ENCODE assay signal across 10 cellular contexts in the genomic region with DNA sequence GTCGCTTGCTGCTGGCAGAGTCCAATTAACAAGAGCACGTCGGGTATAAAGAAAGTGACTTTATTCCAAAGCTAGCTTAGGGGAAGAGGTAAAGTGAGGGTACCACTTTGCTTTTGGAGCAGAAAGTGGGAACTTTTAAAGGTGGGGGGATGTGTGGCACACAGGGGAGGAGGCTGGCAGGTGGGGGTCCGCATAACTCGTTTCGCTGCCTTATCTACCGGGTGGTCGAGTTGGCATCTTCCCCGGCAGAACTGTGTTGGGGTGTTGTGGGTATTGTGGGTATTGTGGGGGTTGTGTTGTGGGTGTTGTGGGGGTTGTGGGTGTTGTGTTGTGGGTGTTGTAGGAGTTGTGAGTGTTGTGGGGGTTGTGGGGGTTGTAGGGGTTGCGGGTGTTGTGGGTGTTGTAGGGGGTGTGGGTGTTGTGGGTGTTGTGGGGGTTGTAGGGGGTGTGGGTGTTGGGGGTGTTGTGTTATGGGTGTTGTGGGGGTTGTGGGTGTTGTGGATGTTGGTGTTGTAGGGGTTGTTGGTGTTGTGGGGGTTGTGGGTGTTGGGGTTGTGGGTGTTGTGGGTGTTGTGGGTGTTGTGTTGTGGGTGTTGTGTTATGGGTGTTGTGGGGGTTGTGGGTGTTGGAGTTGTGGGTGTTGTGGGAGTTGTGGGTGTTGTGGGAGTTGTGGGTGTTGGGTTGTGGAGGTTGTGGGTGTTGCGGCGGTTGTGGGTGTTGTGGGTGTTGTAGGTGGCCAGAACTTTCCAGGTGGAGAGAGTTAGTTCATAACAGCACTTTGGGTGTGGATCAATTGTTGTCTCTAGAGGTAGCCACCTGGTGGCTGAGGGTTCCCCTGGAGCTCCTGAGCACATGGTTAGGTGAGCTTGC. TPM values are rescaled to one million over a fixed set of nuclear protein-coding genes. Genes with fewer than 3 reads are reported as not detected.
A peak's percentile ranks its signal among the peaks of the same experiment; 100 is the strongest.
DNase-seq lines count a peak whose midpoint lies in the region; ATAC-seq, FAIRE-seq and TF ChIP-seq lines count a peak whose summit lies in the region.
"Had no signal": no experiment of that assay in that cellular context is flagged by ENCODE, and none has a peak within 500 bp of the region (broad histone marks: within the 10 kb centered on the region; RNA-seq: fewer than 3 reads in every experiment).

No MANE protein-coding gene starts in this region.

- peak overlapping the region; percentile 70 for H2AFZ ChIP-seq in K562 (ENCODE audit: low read depth, low read length)

- in situ Hi-C loops in K562 (cut with MboI) (no loop called here), gastrocnemius medialis (cut with MboI; ENCODE audit: low sequenced_read_pairs in 4 of 4) (no loop called here)

- H3K27ac ChIP-seq in Peyer's patch (no peak overlapping the region), K562 (ENCODE audit: extremely low read depth, low read depth, low read length) (peak overlapping the region; percentile 81), gastrocnemius medialis (peak overlapping the region; percentile 56 to 76 (median 66))
- H3K27ac ChIP-seq: ovary had no signal

- ATAC-seq in K562: peak; percentile 27
- ATAC-seq in gastrocnemius medialis: no peak
- ATAC-seq in GM18868 (IDR thresholded peaks at IDR 0.05; ENCODE audit: unreplicated experiment): no peak

- FAIRE-seq in K562 (lab: Jason Lieb, UNC) (no peak), HTR-8/SVneo (lab: Jason Lieb, UNC) (no peak)
- FAIRE-seq: frontal cortex had no signal

- no peak for TF ChIP-seq RAD21 in K562 (CRISPR knock-in tag; conservative IDR thresholded peaks at IDR 0.05 in 1 of 2, IDR thresholded peaks at IDR 0.05 in 1 of 2)

- DNase-seq in Peyer's patch: peak in 1 of 3 donors; percentile 50
- DNase-seq in K562 (ENCODE audit: extremely low read depth in 1 of 4, low spot score in 3 of 4): peak; percentile 53 to 68 (median 60)
- DNase-seq in gastrocnemius medialis: no peak
- DNase-seq in SHP77 treated with DMSO at 0.1 percent for 48 hours (lab: John Stamatoyannopoulos, UW): no peak
- no peak for DNase-seq in HTR-8/SVneo (ENCODE audit: insufficient read length, low spot score)
- no peak for DNase-seq in NCI-H446 treated with DMSO at 0.1 percent for 48 hours (lab: John Stamatoyannopoulos, UW)

- H3K36me3 ChIP-seq in Peyer's patch (no peaks in the 10 kb centered on the region), K562 (ENCODE audit: control insufficient read depth, insufficient read depth, low read length) (peaks cover 2% of the 10 kb centered on the region; the same call in 2 of the 3 replicates), gastrocnemius medialis (no peaks in the 10 kb centered on the region)
- H3K36me3 ChIP-seq: ovary had no signal

- H4K20me1 ChIP-seq in K562 (replicated peaks; ENCODE audit: control insufficient read depth, insufficient read depth, low read length): no peaks in the 10 kb centered on the region

- no peak for TF ChIP-seq POLR2A in Peyer's patch (IDR thresholded peaks at IDR 0.05)
- no peak for TF ChIP-seq POLR2A in K562 (conservative IDR thresholded peaks at IDR 0.05)
- no peak for TF ChIP-seq POLR2A in gastrocnemius medialis (IDR thresholded peaks at IDR 0.05)

- CTCF ChIA-PET in K562 (lab: Yijun Ruan, JAX; ENCODE audit: low intra/inter-chr PET ratio): interaction anchor here (0.6 kb wide), 1 partner anchor 33 kb away, joined by 5 read pairs; no protein-coding TSS in a partner anchor

- H3K9me1 ChIP-seq in K562 (ENCODE audit: control insufficient read depth, insufficient read depth, low read length): peaks cover 5% of the 10 kb centered on the region

- H3K4me2 ChIP-seq in K562 (ENCODE audit: insufficient read depth, low read length): peak overlapping the region; percentile 89

- H3K9ac ChIP-seq in K562 (ENCODE audit: insufficient read depth in 1 of 2, low read depth in 2 of 2, low read length in 2 of 2): peak overlapping the region; percentile 76 to 92

- POLR2A ChIA-PET in K562 (lab: Yijun Ruan, JAX): interaction anchor here (0.8 to 1.0 kb wide), 3 partner anchors 22 to 49 kb away, joined by 3 read pairs; no protein-coding TSS in a partner anchor

- H3K27me3 ChIP-seq in Peyer's patch (no peaks in the 10 kb centered on the region), K562 (ENCODE audit: control insufficient read depth in 2 of 2, insufficient read depth in 2 of 2, low read length in 2 of 2) (no peaks in the 10 kb centered on the region), gastrocnemius medialis (no peaks in the 10 kb centered on the region)
- H3K27me3 ChIP-seq: ovary had no signal

- TF ChIP-seq CTCF in GM12873 (IDR thresholded peaks at IDR 0.05; ENCODE audit: insufficient read depth, low read depth, low read length, missing control alignments) (peak; percentile 57), Peyer's patch (IDR thresholded peaks at IDR 0.05) (peak in 4 of 6 experiments; percentile 19 to 38 (median 32)), K562 (IDR thresholded peaks at IDR 0.05 in 2 of 3, conservative IDR thresholded peaks at IDR 0.05 in 1 of 3; ENCODE audit: insufficient read depth in 2 of 3, low read depth in 1 of 3, low read length in 3 of 3) (peak; percentile 38 to 40 (median 40); a peak in 4 of 6 replicates), gastrocnemius medialis (IDR thresholded peaks at IDR 0.05 in 4 of 5, conservative IDR thresholded peaks at IDR 0.05 in 1 of 5) (no peak)

- H3K4me1 ChIP-seq in Peyer's patch (peaks cover 0 to 29% (median 7%) of the 10 kb centered on the region in 4 donors), K562 (replicated peaks in 1 of 2; ENCODE audit: control insufficient read depth in 2 of 2, insufficient read depth in 2 of 2, low read length in 2 of 2) (peaks cover 40 to 49% of the 10 kb centered on the region in 2 experiments), gastrocnemius medialis (peaks cover 63 to 70% of the 10 kb centered on the region in 2 donors)

- no peaks in the 10 kb centered on the region for H3K9me3 ChIP-seq in Peyer's patch
- peaks cover 6% of the 10 kb centered on the region for H3K9me3 ChIP-seq in K562 (replicated peaks; ENCODE audit: control insufficient read depth, insufficient read depth, low read depth, low read length)
- no peaks in the 10 kb centered on the region for H3K9me3 ChIP-seq in gastrocnemius medialis
- H3K9me3 ChIP-seq: ovary had no signal

- H3K4me3 ChIP-seq in Peyer's patch (peak overlapping the region in 1 of 4 donors; percentile 41), K562 (peak overlapping the region; percentile 42), gastrocnemius medialis (peak overlapping the region in 1 of 4 donors; percentile 40)
- H3K4me3 ChIP-seq: ovary had no signal

- WGBS in K562 (ENCODE audit: insufficient coverage, low coverage, missing lambda C conversion rate): 67% methylated on average over 11 of the region's 12 CpGs

- peaks cover 89% of the 10 kb centered on the region for H3K79me2 ChIP-seq in K562 (ENCODE audit: control insufficient read depth, insufficient read depth, low read length)

- TF ChIP-seq EP300 in K562 (IDR thresholded peaks at IDR 0.05; ENCODE audit: low read length): no peak

- BruUV-seq in K562 (replicated peaks; lab: Mats Ljungman, UMichigan): no TSS peak

- intact Hi-C loops in K562 (cut with micrococcal nuclease) (no loop called here), gastrocnemius medialis (cut with DNase I; ENCODE audit: low total_unique reads) (no loop called here)

TF ChIP-seq in K562, 482 proteins besides CTCF, POLR2A, EP300 and RAD21 (continues in another document):
- TF ChIP-seq GATA2 (CRISPR knock-in tag; IDR thresholded peaks at IDR 0.05) (peak; percentile 13; the same call in 1 of the 2 replicates), HDGF (IDR thresholded peaks at IDR 0.05) (0 out of 2 replicates have a peak, but pooled peaks have one; percentile 21), SETDB1 (IDR thresholded peaks at IDR 0.05; ENCODE audit: low read length) (no peak), NR2C1 (IDR thresholded peaks at IDR 0.05) (no peak), NR2C1 (tag; IDR thresholded peaks at IDR 0.05) (no peak), ZNF174 (CRISPR knock-in tag; IDR thresholded peaks at IDR 0.05) (no peak), ZNF23 (CRISPR knock-in tag; IDR thresholded peaks at IDR 0.05) (no peak), THRA (IDR thresholded peaks at IDR 0.05) (no peak), PCBP2 (IDR thresholded peaks at IDR 0.05; ENCODE audit: low read depth, low read length, poor library complexity, severe bottlenecking) (no peak), L3MBTL2 (IDR thresholded peaks at IDR 0.05) (peak; percentile 47; the same call in 1 of the 2 replicates), ZNF583 (CRISPR knock-in tag; IDR thresholded peaks at IDR 0.05) (no peak)

RNA-seq across cellular contexts. Expression of gene AGPAT3, which starts 52.7 kb away (rescaled TPM):
- 100 to 1,000 TPM in 3 of 4 donors, 10 to 100 TPM in 1; 63.5 to 225 (median 161) TPM for total RNA-seq in Peyer's patch
- total RNA-seq in K562 (2011; cell fraction: chromatin; rRNA removed; ENCODE audit: low replicate concordance): 91.3 and 152 TPM in 2 replicates
- 92.9 and 103 TPM in 2 replicates for total RNA-seq in K562 (2011; cell fraction: nucleolus; rRNA removed)
- 104 and 106 TPM in 2 replicates for total RNA-seq in K562 (2011; cell fraction: nucleoplasm; rRNA removed)
- 41.3 and 50.4 TPM in 2 replicates for total RNA-seq in K562 (2014; rRNA removed)
- 27.3 and 28.6 TPM in 2 replicates for total RNA-seq in K562 (2014; rRNA removed; fragmentation: Illumina TruSeq; extraction: Trizol)
- total RNA-seq in K562 (2015; rRNA removed; fragmentation: Illumina TruSeq; extraction: Trizol): 33.7 and 35.7 TPM in 2 replicates
- total RNA-seq in K562 (2021): 88.4 and 90.1 TPM in 2 replicates
- 48.3 and 63.4 TPM in 2 replicates for polyA plus RNA-seq in K562 (2011; rRNA removed)
- polyA plus RNA-seq in K562 (2011; cell fraction: cytosol; rRNA removed): 66.5 and 76.4 TPM in 2 replicates
- polyA plus RNA-seq in K562 (2011; cell fraction: nucleus; rRNA removed): 70.1 and 87.0 TPM in 2 replicates
- polyA plus RNA-seq in K562 (2012): 42.6 and 65.7 TPM in 2 replicates
- polyA plus RNA-seq in K562 (2014; fragmentation: Illumina TruSeq; extraction: Trizol): 33.2 and 48.4 TPM in 2 replicates
- 1 to 10 TPM; 1.5 TPM for polyA plus RNA-seq in K562 (2014; fragmentation: Nextera tagmentation; extraction: Ambion mirVana)
- 46.6 and 50.1 TPM in 2 replicates for polyA plus RNA-seq in K562 (2014; rRNA removed)
- polyA minus RNA-seq in K562 (2011; rRNA and poly(A)+ RNA removed): 40.0 and 57.0 TPM in 2 replicates
- 48.7 and 66.4 TPM in 2 replicates for polyA minus RNA-seq in K562 (2011; cell fraction: cytosol; rRNA and poly(A)+ RNA removed)
- polyA minus RNA-seq in K562 (2011; cell fraction: nucleus; rRNA and poly(A)+ RNA removed): 26.1 and 32.4 TPM in 2 replicates
- 100 to 1,000 TPM in 1 of 4 donors, 10 to 100 TPM in 3; 44.2 to 102 (median 59.3) TPM for total RNA-seq in gastrocnemius medialis

Comparison
In these comparisons a context has a peak if more than half of its experiments do, and no peak if none do; other contexts are left out.
1. CTCF ChIP-seq: peak in GM12873 (single experiment), Peyer's patch (4 of 6) and K562 (3 of 3); none in gastrocnemius medialis (0 of 5).
2. DNase-seq: peak in K562 (4 of 4); none in gastrocnemius medialis (0 of 2), SHP77 treated with DMSO at 0.1 percent for 48 hours (single experiment), HTR-8/SVneo (single experiment) and NCI-H446 treated with DMSO at 0.1 percent for 48 hours (single experiment).
3. H3K27ac ChIP-seq: peak in K562 (single experiment) and gastrocnemius medialis (4 of 4); none in Peyer's patch (0 of 4).